Comparison of ENCODE assay signal across 8 cellular contexts in the genomic region with DNA sequence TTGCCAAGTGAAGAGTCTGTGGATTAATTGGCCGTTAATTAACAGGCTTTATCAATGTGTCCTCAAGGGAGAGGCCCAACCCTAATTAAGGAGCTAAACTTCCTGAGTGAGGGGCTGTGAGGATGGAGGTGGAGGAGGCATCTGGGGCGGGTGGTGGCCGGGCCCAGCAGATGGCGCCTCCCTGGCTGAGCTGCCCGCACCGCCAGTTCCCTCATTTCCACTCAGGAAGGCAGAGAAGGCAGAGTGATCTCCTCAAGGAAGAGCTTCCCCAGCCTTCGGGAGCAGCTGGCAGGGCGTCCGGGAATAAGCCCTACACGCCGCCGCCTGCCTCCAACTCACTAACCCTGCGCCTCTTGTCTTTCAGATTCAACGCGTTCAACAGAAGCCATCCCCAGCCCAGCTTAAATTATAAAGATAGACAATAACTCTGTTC. TPM values are rescaled to one million over a fixed set of nuclear protein-coding genes. Genes with fewer than 3 reads are reported as not detected.
A peak's percentile ranks its signal among the peaks of the same experiment; 100 is the strongest.
DNase-seq lines count a peak whose midpoint lies in the region; ATAC-seq, FAIRE-seq and TF ChIP-seq lines count a peak whose summit lies in the region.

No MANE protein-coding gene starts in this region.

- H3K9me3 Mint-ChIP-seq in CD14-positive monocyte: peaks cover 0 to 1% (median 0%) of the 10 kb centered on the region in 7 donors

- no peaks in the 10 kb centered on the region for H3K79me2 ChIP-seq in mammary epithelial cell (ENCODE audit: insufficient read depth, low read length)

- no peak overlapping the region for H3K4me2 ChIP-seq in mammary epithelial cell (ENCODE audit: insufficient read depth, low read depth, low read length)

- H2AFZ ChIP-seq in mammary epithelial cell (ENCODE audit: low read depth, low read length): no peak overlapping the region

- H3K36me3 Mint-ChIP-seq in CD14-positive monocyte: peaks cover 67 to 81% of the 10 kb centered on the region in 2 donors

- no peaks in the 10 kb centered on the region for H4K20me1 ChIP-seq in mammary epithelial cell (ENCODE audit: insufficient read depth, low read length)

- H3K27ac Mint-ChIP-seq in CD14-positive monocyte: no peak overlapping the region

- in situ Hi-C loops in KBM-7 (cut with MboI; ENCODE audit: low pct_unique_long_range_greater_than_20kb, low sequenced_read_pairs) (no loop called here), mammary epithelial cell (cut with MboI; ENCODE audit: low sequenced_read_pairs in 2 of 2) (loop anchor here (5.0 kb wide), 1 partner anchor 162 kb away; no protein-coding TSS in a partner anchor)

- no peak for ATAC-seq in HG02852 (IDR thresholded peaks at IDR 0.05; ENCODE audit: unreplicated experiment)
- no peak for ATAC-seq in GM18867 (IDR thresholded peaks at IDR 0.05; ENCODE audit: unreplicated experiment)
- no peak for ATAC-seq in HG03520 (IDR thresholded peaks at IDR 0.05; ENCODE audit: unreplicated experiment)

- H3K9me3 ChIP-seq in mammary epithelial cell (replicated peaks; ENCODE audit: insufficient read depth, low read length) (no peaks in the 10 kb centered on the region), kidney (ENCODE audit: control insufficient read depth in 1 of 2, low read length in 2 of 2) (no peaks in the 10 kb centered on the region), subcutaneous abdominal adipose tissue (ENCODE audit: control insufficient read depth in 5 of 5, low read length in 5 of 5) (no peaks in the 10 kb centered on the region)

- H3K36me3 ChIP-seq in mammary epithelial cell (ENCODE audit: insufficient read depth, low read length): peaks cover 14% of the 10 kb centered on the region
- H3K36me3 ChIP-seq in kidney (ENCODE audit: control insufficient read depth in 1 of 2, insufficient read depth in 2 of 2, low read length in 2 of 2): peaks cover 4 to 26% of the 10 kb centered on the region in 2 donors
- H3K36me3 ChIP-seq in subcutaneous abdominal adipose tissue (ENCODE audit: control insufficient read depth in 5 of 5, insufficient read depth in 5 of 5, low read length in 5 of 5): peaks cover 0 to 67% (median 61%) of the 10 kb centered on the region in 5 donors

- TF ChIP-seq CTCF in CD14-positive monocyte (IDR thresholded peaks at IDR 0.05) (peak; percentile 16), mammary epithelial cell (conservative IDR thresholded peaks at IDR 0.05 in 1 of 2, IDR thresholded peaks at IDR 0.05 in 1 of 2; ENCODE audit: extremely low read depth in 1 of 2, insufficient read depth in 1 of 2, low read depth in 1 of 2, low read length in 2 of 2) (peak; percentile 8 to 63), kidney (IDR thresholded peaks at IDR 0.05; ENCODE audit: borderline replicate concordance, extremely low read depth, insufficient read depth) (peak; percentile 18)

- no peaks in the 10 kb centered on the region for H3K4me1 Mint-ChIP-seq in CD14-positive monocyte

- FAIRE-seq in kidney (lab: Jason Lieb, UNC): no peak

- DNase-seq in CD14-positive monocyte (ENCODE audit: low spot score) (no peak), KBM-7 (peak; percentile 35), mammary epithelial cell (peak; percentile 6), kidney (peak; percentile 78)

- H3K27me3 ChIP-seq in mammary epithelial cell (ENCODE audit: insufficient read depth, low read length): no peaks in the 10 kb centered on the region
- no peaks in the 10 kb centered on the region for H3K27me3 ChIP-seq in subcutaneous abdominal adipose tissue (ENCODE audit: control insufficient read depth in 5 of 5, insufficient read depth in 4 of 5, low read length in 5 of 5)

- H3K4me1 ChIP-seq in mammary epithelial cell (ENCODE audit: insufficient read depth, low read length) (no peaks in the 10 kb centered on the region), kidney (ENCODE audit: control insufficient read depth in 1 of 2, insufficient read depth in 1 of 2, low read depth in 1 of 2, low read length in 2 of 2) (peaks cover 7 to 11% of the 10 kb centered on the region in 2 donors), subcutaneous abdominal adipose tissue (ENCODE audit: control insufficient read depth in 5 of 5, insufficient read depth in 5 of 5, low read length in 5 of 5) (peaks cover 5 to 25% (median 17%) of the 10 kb centered on the region in 5 donors)

- intact Hi-C loops in CD14-positive monocyte (cut with micrococcal nuclease): loop anchor here (10.0 kb wide), 2 partner anchors 115 to 165 kb away; a partner anchor contains a TSS
- intact Hi-C loops in mammary epithelial cell (cut with micrococcal nuclease): loop anchor here (1.0 to 5.0 kb wide), 4 partner anchors 111 to 303 kb away; no protein-coding TSS in a partner anchor
- intact Hi-C loops in kidney (cut with DNase I): no loop called here

- H3K4me3 ChIP-seq in mammary epithelial cell (replicated peaks in 1 of 3; ENCODE audit: insufficient read depth in 1 of 3, low read depth in 2 of 3, low read length in 3 of 3) (no peak overlapping the region), kidney (ENCODE audit: low read length in 2 of 2) (no peak overlapping the region), subcutaneous abdominal adipose tissue (ENCODE audit: low read depth in 1 of 5, low read length in 5 of 5) (no peak overlapping the region)

- H3K4me3 Mint-ChIP-seq in CD14-positive monocyte: no peak overlapping the region

- BruUV-seq in mammary epithelial cell (replicated peaks; lab: Mats Ljungman, UMichigan): no TSS peak

- H3K9ac ChIP-seq in mammary epithelial cell (ENCODE audit: insufficient read depth, low read length): no peak overlapping the region
- no peak overlapping the region for H3K9ac ChIP-seq in kidney (ENCODE audit: low read length in 2 of 2)
- H3K9ac ChIP-seq in subcutaneous abdominal adipose tissue (ENCODE audit: low read length in 5 of 5): no peak overlapping the region

- dilution Hi-C loops in mammary epithelial cell (cut with HindIII; ENCODE audit: low sequenced_read_pairs): no loop called here

- WGBS in mammary epithelial cell (ENCODE audit: low coverage, missing lambda C conversion rate): 52% methylated on average over 7 of the region's 15 CpGs

- H3K27me3 Mint-ChIP-seq in CD14-positive monocyte (ENCODE audit: low read depth in 3 of 3): no peaks in the 10 kb centered on the region

- CTCF ChIA-PET in mammary epithelial cell (lab: Charles Lee; ENCODE audit: low non-redundant PET): interaction anchor here (0.7 kb wide), 1 partner anchor 111 kb away, joined by 3 read pairs; no protein-coding TSS in a partner anchor

- no peak overlapping the region for H3K27ac ChIP-seq in mammary epithelial cell (ENCODE audit: insufficient read depth, low read depth, low read length)
- no peak overlapping the region for H3K27ac ChIP-seq in kidney (ENCODE audit: low read depth in 2 of 2, low read length in 2 of 2)
- H3K27ac ChIP-seq in subcutaneous abdominal adipose tissue (ENCODE audit: low read depth, low read length): peak overlapping the region; percentile 63

RNA-seq across cellular contexts. Expression of a gene that starts 55.5 kb away (rescaled TPM):
- polyA plus RNA-seq in CD14-positive monocyte (1 to 10 TPM; 1.5 to 2.8 TPM), mammary epithelial cell (2.3 TPM), kidney (ENCODE audit: insufficient read depth, low read depth, low replicate concordance) (3.3 TPM)
- total RNA-seq in mammary epithelial cell (1 to 10 TPM; 7.7 to 8.6 TPM), kidney (11.3 TPM)
- 7.7 TPM for polyA minus RNA-seq in mammary epithelial cell
